Comparison of ENCODE assay signal across 19 cellular contexts in the genomic region with DNA sequence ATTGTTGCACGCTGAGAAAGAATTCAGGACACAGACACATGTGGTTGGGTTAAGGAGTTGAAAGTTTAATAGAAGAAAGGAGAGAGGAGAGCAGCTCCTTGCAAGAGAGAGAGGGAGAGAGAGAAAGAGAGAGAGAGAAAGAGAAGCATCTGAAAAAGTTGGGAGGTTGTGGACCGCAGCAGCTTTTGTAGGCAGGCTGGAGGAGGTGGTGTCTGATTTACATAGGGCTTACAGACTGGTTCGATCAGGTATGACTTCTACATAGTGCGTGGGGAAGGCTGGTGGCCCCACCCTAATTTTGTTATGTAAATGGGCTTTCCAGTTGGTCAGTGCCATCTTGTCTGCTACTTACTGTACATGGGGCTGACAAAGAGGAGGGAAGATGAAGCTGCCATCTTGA. TPM values are rescaled to one million over a fixed set of nuclear protein-coding genes. Genes with fewer than 3 reads are reported as not detected.
DNase-seq lines count a peak whose midpoint lies in the region; ATAC-seq and TF ChIP-seq lines count a peak whose summit lies in the region.
"Had no signal": no experiment of that assay in that cellular context is flagged by ENCODE, and none has a peak within 500 bp of the region (broad histone marks: within the 10 kb centered on the region; RNA-seq: fewer than 3 reads in every experiment).

No MANE protein-coding gene starts in this region.

- no peaks in the 10 kb centered on the region for H3K27me3 Mint-ChIP-seq in H9 (ENCODE audit: low read depth)
- H3K27me3 Mint-ChIP-seq in central memory CD8-positive, alpha-beta T cell = no peaks in the 10 kb centered on the region
- no peaks in the 10 kb centered on the region for H3K27me3 Mint-ChIP-seq in type B pancreatic cell
- H3K27me3 Mint-ChIP-seq in activated naive CD4-positive, alpha-beta T cell treated with anti-CD3 and anti-CD28 coated beads for 36 hours (ENCODE audit: low read depth) = no peaks in the 10 kb centered on the region

- peak overlapping the region; percentile 3 for H4K5ac ChIP-seq in H9 (ENCODE audit: insufficient read length, low read depth, low read length)

- no peak for TF ChIP-seq CTCF in H9 (conservative IDR thresholded peaks at IDR 0.05)
- TF ChIP-seq CTCF in type B pancreatic cell (conservative IDR thresholded peaks at IDR 0.05) = no peak
- no peak for TF ChIP-seq CTCF in foreskin fibroblast (IDR thresholded peaks at IDR 0.05; ENCODE audit: low read depth, low read length)

- no peak for ATAC-seq in central memory CD8-positive, alpha-beta T cell (replicated peaks; ENCODE audit: extremely low read depth, poor library complexity, severe bottlenecking)
- ATAC-seq: Panc1 had no signal

- H3K79me2 ChIP-seq in H9 (ENCODE audit: insufficient read depth, low read length) = no peaks in the 10 kb centered on the region

- H3K27ac Mint-ChIP-seq in H9 = peak overlapping the region; percentile 98 to 99 (median 99)
- H3K27ac Mint-ChIP-seq in central memory CD8-positive, alpha-beta T cell (ENCODE audit: low read depth) = peak overlapping the region; percentile 8
- peak overlapping the region; percentile 65 for H3K27ac Mint-ChIP-seq in type B pancreatic cell
- H3K27ac Mint-ChIP-seq in activated naive CD4-positive, alpha-beta T cell treated with anti-CD3 and anti-CD28 coated beads for 36 hours = no peak overlapping the region

- peak overlapping the region; percentile 30 for H3K4me3 ChIP-seq in iPS-18c (ENCODE audit: insufficient read depth, low read depth, low read length)
- no peak overlapping the region for H3K4me3 ChIP-seq in foreskin fibroblast (ENCODE audit: low read depth in 1 of 2, low read length in 2 of 2)
- H3K4me3 ChIP-seq: MG63, SJSA1 had no signal

- H2BK120ac ChIP-seq in H9 (ENCODE audit: low read depth, low read length, poor library complexity, severe bottlenecking) = no peak overlapping the region

- peak overlapping the region; percentile 76 to 88 for H3K4me3 Mint-ChIP-seq in H9
- no peak overlapping the region for H3K4me3 Mint-ChIP-seq in central memory CD8-positive, alpha-beta T cell
- peak overlapping the region; percentile 38 for H3K4me3 Mint-ChIP-seq in type B pancreatic cell
- H3K4me3 Mint-ChIP-seq in activated naive CD4-positive, alpha-beta T cell treated with anti-CD3 and anti-CD28 coated beads for 36 hours = no peak overlapping the region

- no peak overlapping the region for H3K56ac ChIP-seq in H9 (ENCODE audit: insufficient read length, low read depth, low read length)

- peaks cover 64 to 79% of the 10 kb centered on the region in 2 experiments for H3K4me1 Mint-ChIP-seq in H9
- H3K4me1 Mint-ChIP-seq in central memory CD8-positive, alpha-beta T cell = no peaks in the 10 kb centered on the region
- H3K4me1 Mint-ChIP-seq in type B pancreatic cell (ENCODE audit: unreplicated experiment) = peaks cover 24% of the 10 kb centered on the region
- no peaks in the 10 kb centered on the region for H3K4me1 Mint-ChIP-seq in activated naive CD4-positive, alpha-beta T cell treated with anti-CD3 and anti-CD28 coated beads for 36 hours (ENCODE audit: low read depth)

- no peak overlapping the region for H4K91ac ChIP-seq in H9 (ENCODE audit: insufficient read length, low read depth, low read length)

- no peak overlapping the region for H2AFZ ChIP-seq in H9 (ENCODE audit: low read length)

- H2BK20ac ChIP-seq in H9 (ENCODE audit: low read depth, low read length, poor library complexity, severe bottlenecking) = no peak overlapping the region

- H3K14ac ChIP-seq in H9 (ENCODE audit: insufficient read depth, low read length) = peak overlapping the region; percentile 38

- H3K79me1 ChIP-seq in H9 (ENCODE audit: insufficient read depth, low read depth, low read length, poor library complexity, severe bottlenecking) = no peaks in the 10 kb centered on the region

- no peak overlapping the region for H3K23ac ChIP-seq in H9 (ENCODE audit: insufficient read length, low read depth, low read length)

- peaks cover 0 to 6% (median 4%) of the 10 kb centered on the region in 3 experiments; a peak in 3 of 7 replicates for H3K36me3 Mint-ChIP-seq in H9 (ENCODE audit: insufficient read depth in 1 of 3, low read depth in 3 of 3)
- H3K36me3 Mint-ChIP-seq in central memory CD8-positive, alpha-beta T cell (ENCODE audit: insufficient read depth) = no peaks in the 10 kb centered on the region
- H3K36me3 Mint-ChIP-seq in type B pancreatic cell = no peaks in the 10 kb centered on the region
- no peaks in the 10 kb centered on the region for H3K36me3 Mint-ChIP-seq in activated naive CD4-positive, alpha-beta T cell treated with anti-CD3 and anti-CD28 coated beads for 36 hours (ENCODE audit: low read depth)

- peak overlapping the region; percentile 97 for H3K27ac ChIP-seq in H9 (ENCODE audit: insufficient read length, low read depth, low read length)
- H3K27ac ChIP-seq: C4-2B, SJSA1 had no signal

- no CpG with 5 or more reads among the region's 4 CpGs for WGBS in H9 (ENCODE audit: extremely low coverage, insufficient read length, low lambda C conversion rate)

- peak; percentile 51 for DNase-seq in H9
- no peak for DNase-seq in central memory CD8-positive, alpha-beta T cell (ENCODE audit: low spot score in 2 of 2)
- no peak for DNase-seq in type B pancreatic cell (ENCODE audit: extremely low spot score, unreplicated experiment)
- no peak for DNase-seq in SK-N-DZ (ENCODE audit: low spot score)
- no peak for DNase-seq in foreskin fibroblast
- DNase-seq in activated naive CD4-positive, alpha-beta T cell treated with anti-CD3 and anti-CD28 coated beads for 36 hours = no peak
- DNase-seq: DMS79 treated with DMSO at 0.1 percent for 48 hours, IMR-90, Karpas-422, MG63, NCI-H1092, NCI-H1436 treated with DMSO at 0.1 percent for 48 hours, NCI-H2081 treated with DMSO at 0.1 percent for 48 hours, SW 1271 had no signal

- H4K20me1 ChIP-seq in H9 (ENCODE audit: control insufficient read depth, insufficient read depth, insufficient read length) = no peaks in the 10 kb centered on the region

- no peak overlapping the region for H2AK5ac ChIP-seq in H9 (ENCODE audit: insufficient read length, low read length)

- intact Hi-C loops in activated naive CD4-positive, alpha-beta T cell treated with anti-CD3 and anti-CD28 coated beads for 36 hours (cut with micrococcal nuclease) = no loop called here

- peak overlapping the region; percentile 94 for H3K18ac ChIP-seq in H9 (ENCODE audit: insufficient read length, low read depth, low read length)

- H2BK15ac ChIP-seq in H9 (ENCODE audit: low read depth, low read length) = no peak overlapping the region

- H3K23me2 ChIP-seq in H9 (ENCODE audit: insufficient read length, low read depth, low read length, poor library complexity, severe bottlenecking) = no peaks in the 10 kb centered on the region

- H3K9me3 Mint-ChIP-seq in H9 = no peaks in the 10 kb centered on the region; a peak in 1 of 5 replicates
- H3K9me3 Mint-ChIP-seq in central memory CD8-positive, alpha-beta T cell = no peaks in the 10 kb centered on the region
- peaks cover 4% of the 10 kb centered on the region for H3K9me3 Mint-ChIP-seq in type B pancreatic cell
- H3K9me3 Mint-ChIP-seq in activated naive CD4-positive, alpha-beta T cell treated with anti-CD3 and anti-CD28 coated beads for 36 hours = no peaks in the 10 kb centered on the region

- H4K8ac ChIP-seq in H9 (replicated peaks; ENCODE audit: insufficient read length, low read depth, low read length) = no peak overlapping the region

- CTCF ChIA-PET in activated naive CD4-positive, alpha-beta T cell treated with anti-CD3 and anti-CD28 coated beads for 36 hours (lab: Charles Lee) = no interaction called here

- peak overlapping the region; percentile 10; the same call in 1 of the 2 replicates for H3K4ac ChIP-seq in H9 (ENCODE audit: low read depth, low read length)

- peak overlapping the region; percentile 32 for H2BK5ac ChIP-seq in H9 (ENCODE audit: insufficient read length, low read length)

- peak overlapping the region; percentile 80 for H3K4me2 ChIP-seq in H9 (ENCODE audit: insufficient read depth, insufficient read length, low read length)

- H3K9me3 ChIP-seq in H9 (ENCODE audit: control insufficient read depth, low read depth, low read length) = no peaks in the 10 kb centered on the region
- H3K9me3 ChIP-seq in iPS-18c (ENCODE audit: control insufficient read depth, insufficient read depth, low read length) = no peaks in the 10 kb centered on the region
- H3K9me3 ChIP-seq: MG63, SJSA1 had no signal

- peak overlapping the region; percentile 92 for H3K9ac ChIP-seq in H9 (ENCODE audit: extremely low read depth, insufficient read length, low read length)

- H3T11ph ChIP-seq in H9 (ENCODE audit: low read length) = no peak overlapping the region

- H2BK12ac ChIP-seq in H9 (ENCODE audit: insufficient read length, low read depth, low read length) = peak overlapping the region; percentile 68

- no peaks in the 10 kb centered on the region for H3K27me3 ChIP-seq in H9 (ENCODE audit: insufficient read depth, low read length)
- H3K27me3 ChIP-seq: MG63, SJSA1 had no signal

- H3K4me1 ChIP-seq in H9 (ENCODE audit: insufficient read depth, low read length) = peaks cover 7% of the 10 kb centered on the region; the same call in 1 of the 2 replicates

RNA-seq across cellular contexts. Expression of a gene that starts 27.5 kb away (rescaled TPM):
- total RNA-seq in H9 (2021) = 95.9 and 99.9 TPM in 2 replicates
- total RNA-seq in type B pancreatic cell (ENCODE audit: low replicate concordance) = 19.7 and 49.2 TPM in 2 replicates
- 6.2 and 7.3 TPM in 2 replicates for polyA plus RNA-seq in SK-N-DZ (2014; cell fraction: cytosol; rRNA removed)
- 2.9 and 6.5 TPM in 2 replicates for polyA plus RNA-seq in SK-N-DZ (2014; cell fraction: nucleus; rRNA removed)
- total RNA-seq in activated naive CD4-positive, alpha-beta T cell treated with anti-CD3 and anti-CD28 coated beads for 36 hours = not detected

RNA-seq across cellular contexts. Expression of a gene that starts 49.4 kb away (rescaled TPM):
- total RNA-seq in H9 (2021) (1.1 and 1.7 TPM in 2 replicates), type B pancreatic cell (ENCODE audit: low replicate concordance) (0.55 and 0.63 TPM in 2 replicates)
- polyA plus RNA-seq in SK-N-DZ (2014; cell fraction: cytosol; rRNA removed) = not detected in 2 replicates
- 0.06 TPM in 1 of 2 replicates, not detected in the other for polyA plus RNA-seq in SK-N-DZ (2014; cell fraction: nucleus; rRNA removed)
- not detected for total RNA-seq in activated naive CD4-positive, alpha-beta T cell treated with anti-CD3 and anti-CD28 coated beads for 36 hours
- total RNA-seq: NCI-H460, SJSA1 had no signal
- polyA plus RNA-seq: IMR-90 had no signal

Comparison
In these comparisons a context has a peak if more than half of its experiments do, and no peak if none do; other contexts are left out.
1. H3K4me3 Mint-ChIP-seq: peak in H9 (2 of 2) and type B pancreatic cell (single experiment); none in central memory CD8-positive, alpha-beta T cell (single experiment) and activated naive CD4-positive, alpha-beta T cell treated with anti-CD3 and anti-CD28 coated beads for 36 hours (single experiment).
2. RNA of a gene that starts 27.5 kb away (total RNA-seq): 95.9 to 99.9 TPM in H9 and 19.7 to 49.2 TPM in type B pancreatic cell; not detected in activated naive CD4-positive, alpha-beta T cell treated with anti-CD3 and anti-CD28 coated beads for 36 hours; every median in the first group is over 10 times any median in the second.